In the genomic region with DNA sequence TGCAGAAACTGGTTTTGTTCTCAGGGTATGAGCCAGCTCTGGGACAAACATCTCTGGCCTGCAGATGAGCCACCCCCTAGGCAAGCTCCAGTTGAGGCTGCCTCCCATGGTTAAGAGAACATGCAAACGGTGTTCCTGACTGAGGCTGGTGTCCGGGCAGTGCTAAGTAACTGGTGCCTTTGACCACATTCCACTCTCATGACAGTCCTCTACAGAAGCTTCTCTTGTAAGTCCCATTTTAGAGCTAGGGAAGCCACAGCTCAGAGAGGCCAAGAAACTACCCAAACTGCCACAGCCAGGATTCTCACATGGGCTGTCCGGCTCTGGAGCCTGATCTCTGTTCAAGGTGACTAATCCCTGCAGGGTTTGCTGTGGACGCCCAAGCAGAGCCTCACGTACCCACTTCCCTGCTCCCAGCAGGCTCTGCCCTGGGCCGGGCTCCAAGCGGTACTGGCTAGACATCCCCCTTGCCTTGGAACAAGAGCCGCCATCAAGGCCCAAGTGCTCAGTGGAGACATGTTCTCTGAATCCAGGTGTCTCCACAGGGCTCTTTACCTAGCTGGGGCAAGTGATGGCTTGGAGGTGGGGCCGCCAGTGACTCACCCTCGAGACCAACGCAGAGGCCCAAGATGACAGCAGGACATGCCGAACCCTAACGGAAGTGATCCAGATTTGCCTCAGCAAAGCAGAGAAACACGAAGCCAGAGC, we compare ENCODE assay signal across 1 cellular context.
TF ChIP-seq lines count a peak whose summit lies in the region.

No MANE protein-coding gene starts in this region.

TF ChIP-seq in HepG2, 621 proteins besides CTCF, POLR2A, EP300 and RAD21:
- TF ChIP-seq PAWR (CRISPR knock-in tag; IDR thresholded peaks at IDR 0.05; ENCODE audit: borderline replicate concordance) (no peak), ZNF768 (CRISPR knock-in tag; IDR thresholded peaks at IDR 0.05) (peak; percentile 63; the same call in 1 of the 2 replicates)
